In genomic region chr9:3343671-3344070, GRCh38 we compare ENCODE assay signal across 25 cellular contexts.
"Had no signal": no experiment of that assay in that cellular context is flagged by ENCODE, and none has a peak within 500 bp of the region (broad histone marks: within the 10 kb centered on the region; RNA-seq: fewer than 3 reads in every experiment).

No MANE protein-coding gene starts in this region.

- H3K27ac Mint-ChIP-seq: activated naive CD8-positive, alpha-beta T cell; effector memory CD8-positive, alpha-beta T cell; naive B cell; stimulated activated naive B cell treated with anti-CD40 and anti-IgM and Interleukin-4, amounts not matched to agents 10 μg/mL and 1 μg/mL and 100 μg/mL, for 72 hours; type B pancreatic cell had no signal

- H3K9me3 ChIP-seq: adrenal gland, ascending aorta, breast epithelium, right lobe of liver, testis, vagina had no signal

- H3K4me3 ChIP-seq: adrenal gland, ascending aorta, breast epithelium, heart left ventricle, lung, right lobe of liver, testis, vagina had no signal

- ATAC-seq: effector memory CD8-positive, alpha-beta T cell; esophagus mucosa; heart left ventricle; stimulated activated naive B cell treated with anti-CD40 and anti-IgM and Interleukin-4, amounts not matched to agents 10 μg/mL and 1 μg/mL and 100 μg/mL, for 72 hours had no signal

- DNase-seq: activated CD4-positive, alpha-beta T cell treated with anti-CD3 and anti-CD28 coated beads for 1 hour; activated CD4-positive, alpha-beta T cell treated with anti-CD3 and anti-CD28 coated beads, Interleukin-2, amount 50 U/mL, for 1 hour; activated gamma-delta T cell treated with Interleukin-2 at 50 U/mL for 16 hours; activated T-cell treated with anti-CD3 and anti-CD28 coated beads, Interleukin-2, amount 50 U/mL, for 1 hour; adrenal gland; effector memory CD8-positive, alpha-beta T cell; heart left ventricle; naive B cell; nucleus accumbens; right lobe of liver; small intestine; stimulated activated CD4-positive, alpha-beta T cell treated with anti-CD3 and anti-CD28 coated beads, Interleukin-15, amount 100 ng/mL, for 24 hours; stimulated activated CD4-positive, alpha-beta T cell treated with anti-CD3 and anti-CD28 coated beads, Interleukin-2, amount 100 ng/mL, for 48 hours; stimulated activated CD8-positive, alpha-beta memory T cell treated with anti-CD3 and anti-CD28 coated beads, Interleukin-4, amount 100 ng/mL, for 48 hours; stimulated activated naive B cell treated with anti-CD40 and anti-IgM and Interleukin-4, amounts not matched to agents 10 μg/mL and 1 μg/mL and 100 μg/mL, for 72 hours; T-helper 9 cell; testis had no signal

- H3K36me3 ChIP-seq: adrenal gland, ascending aorta, breast epithelium, heart left ventricle, right lobe of liver, vagina had no signal

- H3K27me3 ChIP-seq: adrenal gland, ascending aorta, breast epithelium, heart left ventricle, right lobe of liver, testis, vagina had no signal

- H3K27me3 Mint-ChIP-seq: activated naive CD8-positive, alpha-beta T cell; central memory CD8-positive, alpha-beta T cell; effector memory CD8-positive, alpha-beta T cell; naive B cell; stimulated activated naive B cell treated with anti-CD40 and anti-IgM and Interleukin-4, amounts not matched to agents 10 μg/mL and 1 μg/mL and 100 μg/mL, for 72 hours; type B pancreatic cell had no signal

- H3K9me3 Mint-ChIP-seq: effector memory CD8-positive, alpha-beta T cell; type B pancreatic cell had no signal

- H3K4me1 ChIP-seq: adrenal gland, ascending aorta, breast epithelium, right lobe of liver, testis, vagina had no signal

- H3K27ac ChIP-seq: adrenal gland, ascending aorta, breast epithelium, heart left ventricle, right lobe of liver, testis, vagina had no signal

- H3K4me3 Mint-ChIP-seq: activated naive CD8-positive, alpha-beta T cell; central memory CD8-positive, alpha-beta T cell; effector memory CD8-positive, alpha-beta T cell; naive B cell; stimulated activated naive B cell treated with anti-CD40 and anti-IgM and Interleukin-4, amounts not matched to agents 10 μg/mL and 1 μg/mL and 100 μg/mL, for 72 hours; type B pancreatic cell had no signal
